31 cellular contexts compared by ENCODE assay signal in the genomic region with DNA sequence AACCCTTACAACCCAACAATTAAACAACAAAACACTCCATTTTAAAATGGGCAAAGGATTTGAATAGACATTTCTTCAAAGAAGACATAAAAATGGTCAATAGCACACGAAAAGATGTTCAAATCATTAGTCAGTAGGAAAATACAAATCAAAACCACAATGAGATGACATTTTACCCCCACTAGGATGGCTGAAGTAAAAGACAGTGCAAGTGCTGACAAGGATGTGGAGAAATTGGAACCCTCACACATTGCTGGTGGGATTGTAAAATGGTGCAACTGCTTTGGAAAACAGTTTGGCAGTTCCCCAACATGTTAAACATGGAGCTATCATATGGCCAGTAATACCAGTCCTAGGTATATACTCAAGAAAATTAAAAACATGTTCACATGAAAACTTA. TPM values are rescaled to one million over a fixed set of nuclear protein-coding genes. Genes with fewer than 3 reads are reported as not detected.
"Had no signal": no experiment of that assay in that cellular context is flagged by ENCODE, and none has a peak within 500 bp of the region (broad histone marks: within the 10 kb centered on the region; RNA-seq: fewer than 3 reads in every experiment).

No MANE protein-coding gene starts in this region.

- H3K4me3 ChIP-seq: adrenal gland, body of pancreas, breast epithelium, Peyer's patch had no signal

- DNase-seq: activated CD4-positive, alpha-beta T cell treated with anti-CD3 and anti-CD28 coated beads for 1 hour; activated CD4-positive, alpha-beta T cell treated with anti-CD3 and anti-CD28 coated beads for 48 hours; activated CD4-positive, CD25-positive, alpha-beta regulatory T cell; activated CD8-positive, alpha-beta memory T cell treated with anti-CD3 and anti-CD28 coated beads for 24 hours; activated CD8-positive, alpha-beta memory T cell treated with anti-CD3 and anti-CD28 coated beads, Interleukin-2, amount 50 U/mL, for 48 hours; activated gamma-delta T cell treated with Interleukin-2 at 50 U/mL for 16 hours; activated naive CD4-positive, alpha-beta T cell treated with anti-CD3 and anti-CD28 coated beads for 36 hours; adrenal gland; body of pancreas; Karpas-422; KBM-7; MM.1S; NCI-H1105; NCI-H1417 treated with DMSO at 0.1 percent for 48 hours; NCI-H187 treated with DMSO at 0.1 percent for 48 hours; NCI-H2081; NCI-H2171 treated with DMSO at 0.1 percent for 48 hours; NCI-H2227 treated with DMSO at 0.1 percent for 48 hours; NCI-H524 treated with DMSO at 0.1 percent for 48 hours; NK-92 treated with Interleukin-12 subunit alpha and Interleukin-12 subunit beta, amount 100 ng/mL, for 24 hours; PC-3; Peyer's patch; Right ventricle myocardium superior; SW 1271; T1000; WERI-Rb-1 had no signal

RNA-seq across cellular contexts. Expression of a gene that starts 11.6 kb away (rescaled TPM):
- total RNA-seq: activated CD4-positive, alpha-beta memory T cell treated with anti-CD3 and anti-CD28 coated beads, Interleukin-2, amount 10 ng/mL, durations not matched to agents 7 days and 5 days; activated CD8-positive, alpha-beta memory T cell treated with anti-CD3 and anti-CD28 coated beads, Interleukin-2, amount 10 ng/mL, durations not matched to agents 7 days and 5 days; activated naive CD4-positive, alpha-beta T cell treated with anti-CD3 and anti-CD28 coated beads for 36 hours; PC-3; T-helper 1 cell treated with Interleukin-12 subunit alpha and Interleukin-12 subunit beta and Interleukin-4 antibody, amounts not matched to agents 30 ng/mL and 1 ng/mL, for 36 hours; T-helper 2 cell treated with Interferon-gamma antibody and Interleukin-4, amounts not matched to agents 100 ng/mL and 5 ng/mL, for 36 hours had no signal
